In genomic region chr16:66496226-66496625, GRCh38 we compare ENCODE assay signal across 1 cellular context. TPM values are rescaled to one million over a fixed set of nuclear protein-coding genes. Genes with fewer than 3 reads are reported as not detected.
"Had no signal": no experiment of that assay in that cellular context is flagged by ENCODE, and none has a peak within 500 bp of the region (broad histone marks: within the 10 kb centered on the region; RNA-seq: fewer than 3 reads in every experiment).

No MANE protein-coding gene starts in this region.

RNA-seq across cellular contexts. Expression of gene CKLF, which starts 56.1 kb away (rescaled TPM):
- total RNA-seq: ascending aorta had no signal
